ENCODE assay signal across 8 cellular contexts in genomic region chr17:14308965-14309879, GRCh38. TPM values are rescaled to one million over a fixed set of nuclear protein-coding genes. Genes with fewer than 3 reads are reported as not detected.
DNase-seq lines count a peak whose midpoint lies in the region; ATAC-seq and TF ChIP-seq lines count a peak whose summit lies in the region.

No MANE protein-coding gene starts in this region.

- TF ChIP-seq CTCF in liver (IDR thresholded peaks at IDR 0.05; ENCODE audit: low read depth, low read length, missing input control): no peak

- H3K27ac Mint-ChIP-seq in activated CD8-positive, alpha-beta T cell treated with anti-CD3 and anti-CD28 coated beads, Interleukin-2, amount 10 ng/mL, durations not matched to agents 7 days and 5 days: peak overlapping the region; percentile 3

- peaks cover 21% of the 10 kb centered on the region for H3K36me3 Mint-ChIP-seq in activated CD8-positive, alpha-beta T cell treated with anti-CD3 and anti-CD28 coated beads, Interleukin-2, amount 10 ng/mL, durations not matched to agents 7 days and 5 days (ENCODE audit: low read depth)

- 6% methylated on average over 71 of the region's 71 CpGs for WGBS in liver

- H3K9ac ChIP-seq in liver (ENCODE audit: low read depth in 1 of 2, low read length in 2 of 2): peak overlapping the region; percentile 22 to 60

- H3K4me3 Mint-ChIP-seq in activated CD8-positive, alpha-beta T cell treated with anti-CD3 and anti-CD28 coated beads, Interleukin-2, amount 10 ng/mL, durations not matched to agents 7 days and 5 days: peak overlapping the region; percentile 76

- POLR2A ChIA-PET in activated CD8-positive, alpha-beta T cell treated with anti-CD3 and anti-CD28 coated beads, Interleukin-2, amount 10 ng/mL, durations not matched to agents 7 days and 5 days (lab: Charles Lee): interaction anchor here (0.8 to 1.5 kb wide), 2 partner anchors 9 to 1291 kb away, joined by 3 to 7 read pairs; partner anchors contain the start of gene HS3ST3B1

- H3K9me3 Mint-ChIP-seq in activated CD8-positive, alpha-beta T cell treated with anti-CD3 and anti-CD28 coated beads, Interleukin-2, amount 10 ng/mL, durations not matched to agents 7 days and 5 days (ENCODE audit: insufficient read depth): no peaks in the 10 kb centered on the region

- H3K27me3 ChIP-seq in liver (ENCODE audit: control insufficient read depth in 4 of 4, insufficient read depth in 4 of 4, low read length in 3 of 4): no peaks in the 10 kb centered on the region

- H3K27me3 Mint-ChIP-seq in activated CD8-positive, alpha-beta T cell treated with anti-CD3 and anti-CD28 coated beads, Interleukin-2, amount 10 ng/mL, durations not matched to agents 7 days and 5 days (ENCODE audit: low read depth): no peaks in the 10 kb centered on the region

- peak; percentile 100 for ATAC-seq in activated CD8-positive, alpha-beta T cell treated with anti-CD3 and anti-CD28 coated beads, Interleukin-2, amount 10 ng/mL, durations not matched to agents 7 days and 5 days

- H3K36me3 ChIP-seq in liver (ENCODE audit: control insufficient read depth in 4 of 4, insufficient read depth in 3 of 4, low read depth in 1 of 4, low read length in 3 of 4): peaks cover 0 to 8% (median 2%) of the 10 kb centered on the region in 4 donors

- H3K4me3 ChIP-seq in liver (ENCODE audit: low read depth in 1 of 3, low read length in 3 of 3): peak overlapping the region; percentile 36 to 74 (median 50)

- DNase-seq in Ammon's horn (ENCODE audit: low spot score) (peak; percentile 88), H4 (ENCODE audit: low spot score) (peak; percentile 97), NCI-H2171 (lab: John Stamatoyannopoulos, UW) (peak; percentile 44), ecto neural progenitor cell (ENCODE audit: low spot score) (peak; percentile 100), AML-193 (lab: John Stamatoyannopoulos, UW) (no peak)
- peak; percentile 92 for DNase-seq in activated CD8-positive, alpha-beta T cell treated with anti-CD3 and anti-CD28 coated beads, Interleukin-2, amount 10 ng/mL, durations not matched to agents 7 days and 5 days
- peak; percentile 93 for DNase-seq in stimulated activated CD4-positive, alpha-beta T cell treated with anti-CD3 and anti-CD28 coated beads, Interleukin-1b, Interleukin-23, amount 100 ng/mL, for 48 hours

- H3K4me1 Mint-ChIP-seq in activated CD8-positive, alpha-beta T cell treated with anti-CD3 and anti-CD28 coated beads, Interleukin-2, amount 10 ng/mL, durations not matched to agents 7 days and 5 days (ENCODE audit: low read depth): peaks cover 50% of the 10 kb centered on the region

- TF ChIP-seq RAD21 in liver (IDR thresholded peaks at IDR 0.05): peak; percentile 42 to 59

- CTCF ChIA-PET in activated CD8-positive, alpha-beta T cell treated with anti-CD3 and anti-CD28 coated beads, Interleukin-2, amount 10 ng/mL, durations not matched to agents 7 days and 5 days (lab: Charles Lee): interaction anchor here (0.9 to 1.5 kb wide), 2 partner anchors 9 to 119 kb away, joined by 3 to 4 read pairs; partner anchors contain the start of gene HS3ST3B1

- H3K4me1 ChIP-seq in liver (ENCODE audit: control insufficient read depth in 4 of 4, insufficient read depth in 4 of 4, low read length in 3 of 4): peaks cover 4 to 54% (median 38%) of the 10 kb centered on the region in 4 donors

- H3K27ac ChIP-seq in liver (ENCODE audit: low read depth in 1 of 2, low read length in 2 of 2): peak overlapping the region; percentile 64 to 71

- no peaks in the 10 kb centered on the region for H3K9me3 ChIP-seq in liver (ENCODE audit: control insufficient read depth in 4 of 4, low read length in 3 of 4)

TF ChIP-seq in liver, 16 proteins besides CTCF, POLR2A, EP300 and RAD21:
- TF ChIP-seq NR2F2 (IDR thresholded peaks at IDR 0.05) (no peak), YY1 (IDR thresholded peaks at IDR 0.05) (peak; percentile 24), JUND (IDR thresholded peaks at IDR 0.05) (no peak), EGR1 (IDR thresholded peaks at IDR 0.05; ENCODE audit: low read depth in 2 of 2) (peak; percentile 56 to 85), HNF4G (IDR thresholded peaks at IDR 0.05) (no peak), TAF1 (conservative IDR thresholded peaks at IDR 0.05) (peak; percentile 66), SP1 (IDR thresholded peaks at IDR 0.05) (peak; percentile 85), RXRA (IDR thresholded peaks at IDR 0.05) (no peak), FOXA2 (IDR thresholded peaks at IDR 0.05) (no peak)
- TF ChIP-seq, protein P1, sequence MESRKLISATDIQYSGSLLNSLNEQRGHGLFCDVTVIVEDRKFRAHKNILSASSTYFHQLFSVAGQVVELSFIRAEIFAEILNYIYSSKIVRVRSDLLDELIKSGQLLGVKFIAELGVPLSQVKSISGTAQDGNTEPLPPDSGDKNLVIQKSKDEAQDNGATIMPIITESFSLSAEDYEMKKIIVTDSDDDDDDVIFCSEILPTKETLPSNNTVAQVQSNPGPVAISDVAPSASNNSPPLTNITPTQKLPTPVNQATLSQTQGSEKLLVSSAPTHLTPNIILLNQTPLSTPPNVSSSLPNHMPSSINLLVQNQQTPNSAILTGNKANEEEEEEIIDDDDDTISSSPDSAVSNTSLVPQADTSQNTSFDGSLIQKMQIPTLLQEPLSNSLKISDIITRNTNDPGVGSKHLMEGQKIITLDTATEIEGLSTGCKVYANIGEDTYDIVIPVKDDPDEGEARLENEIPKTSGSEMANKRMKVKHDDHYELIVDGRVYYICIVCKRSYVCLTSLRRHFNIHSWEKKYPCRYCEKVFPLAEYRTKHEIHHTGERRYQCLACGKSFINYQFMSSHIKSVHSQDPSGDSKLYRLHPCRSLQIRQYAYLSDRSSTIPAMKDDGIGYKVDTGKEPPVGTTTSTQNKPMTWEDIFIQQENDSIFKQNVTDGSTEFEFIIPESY (IDR thresholded peaks at IDR 0.05): no peak
- TF ChIP-seq, protein P2, sequence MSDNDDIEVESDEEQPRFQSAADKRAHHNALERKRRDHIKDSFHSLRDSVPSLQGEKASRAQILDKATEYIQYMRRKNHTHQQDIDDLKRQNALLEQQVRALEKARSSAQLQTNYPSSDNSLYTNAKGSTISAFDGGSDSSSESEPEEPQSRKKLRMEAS (IDR thresholded peaks at IDR 0.05): no peak
- TF ChIP-seq, protein P3, sequence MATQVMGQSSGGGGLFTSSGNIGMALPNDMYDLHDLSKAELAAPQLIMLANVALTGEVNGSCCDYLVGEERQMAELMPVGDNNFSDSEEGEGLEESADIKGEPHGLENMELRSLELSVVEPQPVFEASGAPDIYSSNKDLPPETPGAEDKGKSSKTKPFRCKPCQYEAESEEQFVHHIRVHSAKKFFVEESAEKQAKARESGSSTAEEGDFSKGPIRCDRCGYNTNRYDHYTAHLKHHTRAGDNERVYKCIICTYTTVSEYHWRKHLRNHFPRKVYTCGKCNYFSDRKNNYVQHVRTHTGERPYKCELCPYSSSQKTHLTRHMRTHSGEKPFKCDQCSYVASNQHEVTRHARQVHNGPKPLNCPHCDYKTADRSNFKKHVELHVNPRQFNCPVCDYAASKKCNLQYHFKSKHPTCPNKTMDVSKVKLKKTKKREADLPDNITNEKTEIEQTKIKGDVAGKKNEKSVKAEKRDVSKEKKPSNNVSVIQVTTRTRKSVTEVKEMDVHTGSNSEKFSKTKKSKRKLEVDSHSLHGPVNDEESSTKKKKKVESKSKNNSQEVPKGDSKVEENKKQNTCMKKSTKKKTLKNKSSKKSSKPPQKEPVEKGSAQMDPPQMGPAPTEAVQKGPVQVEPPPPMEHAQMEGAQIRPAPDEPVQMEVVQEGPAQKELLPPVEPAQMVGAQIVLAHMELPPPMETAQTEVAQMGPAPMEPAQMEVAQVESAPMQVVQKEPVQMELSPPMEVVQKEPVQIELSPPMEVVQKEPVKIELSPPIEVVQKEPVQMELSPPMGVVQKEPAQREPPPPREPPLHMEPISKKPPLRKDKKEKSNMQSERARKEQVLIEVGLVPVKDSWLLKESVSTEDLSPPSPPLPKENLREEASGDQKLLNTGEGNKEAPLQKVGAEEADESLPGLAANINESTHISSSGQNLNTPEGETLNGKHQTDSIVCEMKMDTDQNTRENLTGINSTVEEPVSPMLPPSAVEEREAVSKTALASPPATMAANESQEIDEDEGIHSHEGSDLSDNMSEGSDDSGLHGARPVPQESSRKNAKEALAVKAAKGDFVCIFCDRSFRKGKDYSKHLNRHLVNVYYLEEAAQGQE (IDR thresholded peaks at IDR 0.05): peak; percentile 68

RNA-seq across cellular contexts. Expression of gene HS3ST3B1, which starts 8.3 kb away (rescaled TPM):
- total RNA-seq in H4 (2014; rRNA removed; shearing (Covaris generic)): 9.7 and 9.8 TPM in 2 replicates
- 10 to 100 TPM in 1 of 2 experiments, 1 to 10 TPM in 1; 9.9 to 10.3 TPM for total RNA-seq in activated CD8-positive, alpha-beta T cell treated with anti-CD3 and anti-CD28 coated beads, Interleukin-2, amount 10 ng/mL, durations not matched to agents 7 days and 5 days
- 10 to 100 TPM; 26.9 to 33.5 TPM for total RNA-seq in liver
- 10 to 100 TPM; 11.9 to 17.8 TPM for polyA plus RNA-seq in liver

Comparison
In these comparisons a context has a peak if more than half of its experiments do, and no peak if none do; other contexts are left out.
1. DNase-seq: peak in Ammon's horn (single experiment), H4 (single experiment), NCI-H2171 (single experiment), activated CD8-positive, alpha-beta T cell treated with anti-CD3 and anti-CD28 coated beads, Interleukin-2, amount 10 ng/mL, durations not matched to agents 7 days and 5 days (single experiment), ecto neural progenitor cell (single experiment) and stimulated activated CD4-positive, alpha-beta T cell treated with anti-CD3 and anti-CD28 coated beads, Interleukin-1b, Interleukin-23, amount 100 ng/mL, for 48 hours (single experiment); none in AML-193 (0 of 2).